In the genomic region with DNA sequence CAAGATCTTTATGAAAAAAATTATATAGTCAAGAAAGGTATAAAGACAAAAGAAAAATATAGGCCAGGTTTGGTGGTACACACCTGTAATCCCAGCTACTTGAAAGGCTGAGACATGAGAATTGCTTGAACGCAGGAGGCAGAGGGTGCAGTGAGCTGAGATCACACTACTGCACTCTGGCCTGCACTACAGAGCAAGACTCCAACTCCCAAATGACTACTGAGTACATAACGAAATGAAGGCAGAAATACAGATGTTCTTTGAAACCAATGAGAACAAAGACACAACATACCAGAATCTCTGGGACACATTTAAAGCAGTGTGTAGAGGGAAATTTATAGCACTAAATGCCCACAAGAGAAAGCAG, we compare ENCODE assay signal across 3 cellular contexts. TPM values are rescaled to one million over a fixed set of nuclear protein-coding genes. Genes with fewer than 3 reads are reported as not detected.
"Had no signal": no experiment of that assay in that cellular context is flagged by ENCODE, and none has a peak within 500 bp of the region (broad histone marks: within the 10 kb centered on the region; RNA-seq: fewer than 3 reads in every experiment).

No MANE protein-coding gene starts in this region.

RNA-seq across cellular contexts. Expression of a gene that starts 19.8 kb away (rescaled TPM):
- total RNA-seq: GM23248, H4, HFFc6 had no signal
- polyA plus RNA-seq: GM23248 had no signal
